Comparison of ENCODE assay signal across 1 cellular context in the genomic region with DNA sequence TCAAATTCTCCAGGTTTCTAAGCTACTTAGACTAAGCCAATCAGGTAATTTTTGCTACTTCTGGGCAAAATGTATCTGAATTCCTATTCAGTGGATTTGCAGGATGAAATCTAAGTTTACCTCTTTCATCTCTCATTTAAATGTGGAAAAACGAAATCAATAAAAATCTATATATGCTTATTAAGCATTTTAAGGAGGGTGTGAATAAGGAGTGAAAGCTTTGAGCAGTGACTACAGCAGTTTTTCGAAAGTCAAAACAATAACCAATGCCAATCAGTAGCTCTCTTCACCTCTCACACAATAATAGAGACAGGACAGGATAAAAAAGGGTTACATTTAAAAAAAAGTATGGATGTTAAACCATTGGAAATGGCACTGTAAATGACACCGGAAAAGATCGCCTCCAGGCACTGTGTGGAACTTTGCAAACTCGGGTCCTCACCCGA.
A peak's percentile ranks its signal among the peaks of the same experiment; 100 is the strongest.
TF ChIP-seq lines count a peak whose summit lies in the region.

No MANE protein-coding gene starts in this region.

TF ChIP-seq in GM23338, 12 proteins besides CTCF, POLR2A, EP300 and RAD21 (continued from another document):
- TF ChIP-seq, protein P1, sequence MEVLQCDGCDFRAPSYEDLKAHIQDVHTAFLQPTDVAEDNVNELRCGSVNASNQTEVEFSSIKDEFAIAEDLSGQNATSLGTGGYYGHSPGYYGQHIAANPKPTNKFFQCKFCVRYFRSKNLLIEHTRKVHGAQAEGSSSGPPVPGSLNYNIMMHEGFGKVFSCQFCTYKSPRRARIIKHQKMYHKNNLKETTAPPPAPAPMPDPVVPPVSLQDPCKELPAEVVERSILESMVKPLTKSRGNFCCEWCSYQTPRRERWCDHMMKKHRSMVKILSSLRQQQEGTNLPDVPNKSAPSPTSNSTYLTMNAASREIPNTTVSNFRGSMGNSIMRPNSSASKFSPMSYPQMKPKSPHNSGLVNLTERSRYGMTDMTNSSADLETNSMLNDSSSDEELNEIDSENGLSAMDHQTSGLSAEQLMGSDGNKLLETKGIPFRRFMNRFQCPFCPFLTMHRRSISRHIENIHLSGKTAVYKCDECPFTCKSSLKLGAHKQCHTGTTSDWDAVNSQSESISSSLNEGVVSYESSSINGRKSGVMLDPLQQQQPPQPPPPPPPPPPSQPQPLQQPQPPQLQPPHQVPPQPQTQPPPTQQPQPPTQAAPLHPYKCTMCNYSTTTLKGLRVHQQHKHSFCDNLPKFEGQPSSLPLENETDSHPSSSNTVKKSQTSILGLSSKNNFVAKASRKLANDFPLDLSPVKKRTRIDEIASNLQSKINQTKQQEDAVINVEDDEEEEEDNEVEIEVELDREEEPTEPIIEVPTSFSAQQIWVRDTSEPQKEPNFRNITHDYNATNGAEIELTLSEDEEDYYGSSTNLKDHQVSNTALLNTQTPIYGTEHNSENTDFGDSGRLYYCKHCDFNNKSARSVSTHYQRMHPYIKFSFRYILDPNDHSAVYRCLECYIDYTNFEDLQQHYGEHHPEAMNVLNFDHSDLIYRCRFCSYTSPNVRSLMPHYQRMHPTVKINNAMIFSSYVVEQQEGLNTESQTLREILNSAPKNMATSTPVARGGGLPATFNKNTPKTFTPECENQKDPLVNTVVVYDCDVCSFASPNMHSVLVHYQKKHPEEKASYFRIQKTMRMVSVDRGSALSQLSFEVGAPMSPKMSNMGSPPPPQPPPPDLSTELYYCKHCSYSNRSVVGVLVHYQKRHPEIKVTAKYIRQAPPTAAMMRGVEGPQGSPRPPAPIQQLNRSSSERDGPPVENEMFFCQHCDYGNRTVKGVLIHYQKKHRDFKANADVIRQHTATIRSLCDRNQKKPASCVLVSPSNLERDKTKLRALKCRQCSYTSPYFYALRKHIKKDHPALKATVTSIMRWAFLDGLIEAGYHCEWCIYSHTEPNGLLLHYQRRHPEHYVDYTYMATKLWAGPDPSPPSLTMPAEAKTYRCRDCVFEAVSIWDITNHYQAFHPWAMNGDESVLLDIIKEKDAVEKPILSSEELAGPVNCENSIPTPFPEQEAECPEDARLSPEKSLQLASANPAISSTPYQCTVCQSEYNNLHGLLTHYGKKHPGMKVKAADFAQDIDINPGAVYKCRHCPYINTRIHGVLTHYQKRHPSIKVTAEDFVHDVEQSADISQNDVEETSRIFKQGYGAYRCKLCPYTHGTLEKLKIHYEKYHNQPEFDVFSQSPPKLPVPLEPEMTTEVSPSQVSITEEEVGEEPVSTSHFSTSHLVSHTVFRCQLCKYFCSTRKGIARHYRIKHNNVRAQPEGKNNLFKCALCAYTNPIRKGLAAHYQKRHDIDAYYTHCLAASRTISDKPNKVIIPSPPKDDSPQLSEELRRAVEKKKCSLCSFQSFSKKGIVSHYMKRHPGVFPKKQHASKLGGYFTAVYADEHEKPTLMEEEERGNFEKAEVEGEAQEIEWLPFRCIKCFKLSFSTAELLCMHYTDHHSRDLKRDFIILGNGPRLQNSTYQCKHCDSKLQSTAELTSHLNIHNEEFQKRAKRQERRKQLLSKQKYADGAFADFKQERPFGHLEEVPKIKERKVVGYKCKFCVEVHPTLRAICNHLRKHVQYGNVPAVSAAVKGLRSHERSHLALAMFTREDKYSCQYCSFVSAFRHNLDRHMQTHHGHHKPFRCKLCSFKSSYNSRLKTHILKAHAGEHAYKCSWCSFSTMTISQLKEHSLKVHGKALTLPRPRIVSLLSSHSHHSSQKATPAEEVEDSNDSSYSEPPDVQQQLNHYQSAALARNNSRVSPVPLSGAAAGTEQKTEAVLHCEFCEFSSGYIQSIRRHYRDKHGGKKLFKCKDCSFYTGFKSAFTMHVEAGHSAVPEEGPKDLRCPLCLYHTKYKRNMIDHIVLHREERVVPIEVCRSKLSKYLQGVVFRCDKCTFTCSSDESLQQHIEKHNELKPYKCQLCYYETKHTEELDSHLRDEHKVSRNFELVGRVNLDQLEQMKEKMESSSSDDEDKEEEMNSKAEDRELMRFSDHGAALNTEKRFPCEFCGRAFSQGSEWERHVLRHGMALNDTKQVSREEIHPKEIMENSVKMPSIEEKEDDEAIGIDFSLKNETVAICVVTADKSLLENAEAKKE (CRISPR knock-in tag; IDR thresholded peaks at IDR 0.05) = no peak
- TF ChIP-seq POLR2AphosphoS5 (IDR thresholded peaks at IDR 0.05; ENCODE audit: low read depth) = peak; percentile 62; the same call in 1 of the 2 replicates
